10 cellular contexts compared by ENCODE assay signal in the genomic region with DNA sequence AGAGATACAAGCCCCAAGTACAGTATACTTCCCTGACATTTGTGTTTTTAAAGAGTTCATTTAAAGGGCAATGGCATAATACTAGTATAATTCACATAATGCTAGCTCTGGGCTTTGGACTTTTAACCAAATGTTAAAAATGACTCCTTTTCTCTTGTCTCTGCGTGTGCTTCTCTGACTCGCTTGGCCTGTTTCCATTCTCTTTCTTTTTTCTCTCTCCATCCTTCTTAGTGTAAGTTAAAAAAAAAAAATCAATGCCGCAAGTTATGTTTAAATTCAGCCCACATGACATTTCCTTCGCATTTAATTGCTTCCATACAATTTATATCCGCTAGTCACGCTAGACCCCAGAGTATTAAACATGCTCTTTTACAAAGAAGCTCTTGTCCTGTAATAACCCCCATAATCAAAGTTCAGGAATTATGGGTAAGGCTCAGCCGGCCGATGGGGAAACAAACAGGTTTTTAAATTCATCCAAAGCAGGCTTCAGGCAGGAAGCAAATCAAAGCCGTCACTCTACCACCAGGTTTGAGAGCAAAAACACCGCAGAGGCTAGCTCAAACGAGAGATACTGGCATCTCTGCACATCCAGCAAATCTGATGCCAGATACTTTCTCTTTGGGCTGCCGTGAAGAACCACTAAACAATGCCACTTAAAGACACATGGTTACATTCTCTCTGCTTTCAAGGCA. TPM values are rescaled to one million over a fixed set of nuclear protein-coding genes. Genes with fewer than 3 reads are reported as not detected.
A peak's percentile ranks its signal among the peaks of the same experiment; 100 is the strongest.
DNase-seq lines count a peak whose midpoint lies in the region; ATAC-seq, FAIRE-seq and TF ChIP-seq lines count a peak whose summit lies in the region.
"Had no signal": no experiment of that assay in that cellular context is flagged by ENCODE, and none has a peak within 500 bp of the region (broad histone marks: within the 10 kb centered on the region; RNA-seq: fewer than 3 reads in every experiment).

No MANE protein-coding gene starts in this region.

- H3K4me3 ChIP-seq in epithelial cell of proximal tubule (ENCODE audit: low read depth, low read length), result peak overlapping the region; percentile 5
- no peak overlapping the region for H3K4me3 ChIP-seq in mucosa of stomach (ENCODE audit: low read length)
- peak overlapping the region; percentile 21 to 34 for H3K4me3 ChIP-seq in aorta (ENCODE audit: low read length in 2 of 2)
- H3K4me3 ChIP-seq: BLaER1 treated with 17β-estradiol and CSF1 and Interleukin-3, amounts not matched to agents 10 nM and 100 nM had no signal

- H3K27me3 ChIP-seq in mucosa of stomach (ENCODE audit: control insufficient read depth, insufficient read depth, low read length), result no peaks in the 10 kb centered on the region
- H3K27me3 ChIP-seq in aorta (ENCODE audit: control insufficient read depth in 1 of 2, insufficient read depth in 2 of 2, low read length in 1 of 2), result no peaks in the 10 kb centered on the region

- H3K4me1 ChIP-seq in mucosa of stomach (ENCODE audit: control insufficient read depth, insufficient read depth, low read length) (peaks cover 22% of the 10 kb centered on the region), aorta (ENCODE audit: control insufficient read depth in 1 of 2, insufficient read depth in 2 of 2, low read length in 2 of 2) (peaks cover 7 to 17% of the 10 kb centered on the region in 2 donors)

- TF ChIP-seq CTCF in epithelial cell of proximal tubule (conservative IDR thresholded peaks at IDR 0.05; ENCODE audit: low read depth, low read length), result no peak

- ATAC-seq in aorta (ENCODE audit: low FRiP score), result peak; percentile 17

- H3K9ac ChIP-seq in mucosa of stomach (ENCODE audit: low read length), result peak overlapping the region; percentile 44
- H3K9ac ChIP-seq: BLaER1 treated with 17β-estradiol and CSF1 and Interleukin-3, amounts not matched to agents 10 nM and 100 nM had no signal

- DNase-seq in NCI-H526 (lab: John Stamatoyannopoulos, UW) (peak; percentile 7 to 8), NCI-H526 treated with DMSO at 0.1 percent for 48 hours (lab: John Stamatoyannopoulos, UW) (no peak), epithelial cell of proximal tubule (ENCODE audit: low read depth) (no peak), aorta (no peak), glomerular visceral epithelial cell (ENCODE audit: extremely low spot score) (no peak), urothelium cell line (ENCODE audit: low spot score) (no peak), NCI-H774 (lab: John Stamatoyannopoulos, UW) (no peak)
- DNase-seq: stimulated activated CD4-positive, alpha-beta T cell treated with anti-CD3 and anti-CD28 coated beads, Interleukin-2, amount 100 ng/mL, for 48 hours had no signal

- intact Hi-C loops in aorta (cut with DNase I), result no loop called here

- no peaks in the 10 kb centered on the region for H3K36me3 ChIP-seq in mucosa of stomach (ENCODE audit: control insufficient read depth, insufficient read depth, low read length)
- H3K36me3 ChIP-seq in aorta (ENCODE audit: control insufficient read depth in 1 of 2, insufficient read depth in 2 of 2, low read length in 1 of 2), result no peaks in the 10 kb centered on the region
- H3K36me3 ChIP-seq: BLaER1 treated with 17β-estradiol and CSF1 and Interleukin-3, amounts not matched to agents 10 nM and 100 nM had no signal

- H3K9me3 ChIP-seq in mucosa of stomach (ENCODE audit: control insufficient read depth, low read length) (no peaks in the 10 kb centered on the region), aorta (ENCODE audit: control insufficient read depth, low read length) (no peaks in the 10 kb centered on the region)
- H3K9me3 ChIP-seq: BLaER1 treated with 17β-estradiol and CSF1 and Interleukin-3, amounts not matched to agents 10 nM and 100 nM had no signal

- 11 to 13% methylated on average over 12 of the region's 12 CpGs for WGBS in aorta, 2 donors

- FAIRE-seq in urothelium cell line (lab: Jason Lieb, UNC), result no peak

- H3K27ac ChIP-seq in aorta (ENCODE audit: low read depth in 1 of 2, low read length in 2 of 2), result peak overlapping the region in 1 of 2 donors; percentile 51
- H3K27ac ChIP-seq: BLaER1 treated with 17β-estradiol and CSF1 and Interleukin-3, amounts not matched to agents 10 nM and 100 nM had no signal

RNA-seq across cellular contexts. Expression of a gene that starts 19.3 kb away (rescaled TPM):
- total RNA-seq in epithelial cell of proximal tubule, result 52.0 and 123 TPM in 2 replicates
- total RNA-seq in aorta, result 100 to 1,000 TPM; 148 to 225 TPM
- 100 to 1,000 TPM in 1 of 2 donors, 10 to 100 TPM in 1; 93.5 to 115 TPM for polyA plus RNA-seq in aorta

Comparison
In these comparisons a context has a peak if more than half of its experiments do, and no peak if none do; other contexts are left out.
1. DNase-seq: peak in NCI-H526 (2 of 2); none in NCI-H526 treated with DMSO at 0.1 percent for 48 hours (single experiment), epithelial cell of proximal tubule (single experiment), aorta (0 of 2), glomerular visceral epithelial cell (single experiment), urothelium cell line (single experiment) and NCI-H774 (single experiment).